16 cellular contexts compared by ENCODE assay signal in the genomic region with DNA sequence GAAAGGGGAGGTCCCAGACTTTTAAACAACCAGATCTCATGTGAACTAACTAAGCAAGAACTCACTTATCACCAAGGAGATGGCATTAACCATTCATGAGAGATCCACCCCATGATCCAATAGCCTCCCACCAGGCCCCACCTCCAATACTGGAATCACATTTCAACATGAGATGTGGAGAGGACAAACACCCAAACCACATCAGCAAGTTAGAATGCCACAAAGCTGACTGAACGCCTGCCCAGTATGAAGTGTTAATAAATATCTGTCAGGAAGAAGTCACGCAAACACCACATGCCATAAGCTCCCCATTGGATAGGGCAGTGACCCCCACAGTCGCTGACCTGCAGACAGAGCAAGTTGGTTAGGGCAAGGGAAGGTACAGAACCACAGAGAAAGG. TPM values are rescaled to one million over a fixed set of nuclear protein-coding genes. Genes with fewer than 3 reads are reported as not detected.
DNase-seq lines count a peak whose midpoint lies in the region; ATAC-seq, FAIRE-seq and TF ChIP-seq lines count a peak whose summit lies in the region.
"Had no signal": no experiment of that assay in that cellular context is flagged by ENCODE, and none has a peak within 500 bp of the region (broad histone marks: within the 10 kb centered on the region; RNA-seq: fewer than 3 reads in every experiment).

No MANE protein-coding gene starts in this region.

- TF ChIP-seq CTCF in bronchial epithelial cell (IDR thresholded peaks at IDR 0.05; ENCODE audit: insufficient read depth, low read length, severe bottlenecking) (no peak), GM10248 (IDR thresholded peaks at IDR 0.05; ENCODE audit: control extremely low read depth, extremely low read depth, low read depth, missing control alignments) (no peak)

- ATAC-seq in GM21786 (IDR thresholded peaks at IDR 0.05; ENCODE audit: unreplicated experiment): no peak
- ATAC-seq: activated CD8-positive, alpha-beta T cell treated with anti-CD3 and anti-CD28 coated beads, Interleukin-2, amount 10 ng/mL, durations not matched to agents 7 days and 5 days; heart left ventricle; Panc1 had no signal

- no peak for FAIRE-seq in bronchial epithelial cell (lab: Jason Lieb, UNC)
- FAIRE-seq: endometrium had no signal

- no peaks in the 10 kb centered on the region for H3K27me3 ChIP-seq in bronchial epithelial cell (ENCODE audit: control insufficient read depth, insufficient read depth, low read length)
- H3K27me3 ChIP-seq: heart left ventricle, tibial artery had no signal

- no peak overlapping the region for H3K4me3 ChIP-seq in bronchial epithelial cell (ENCODE audit: low read depth, low read length)
- H3K4me3 ChIP-seq: heart left ventricle, tibial artery had no signal

- CTCF ChIA-PET in GM10248 (lab: Yijun Ruan, JAX): interaction anchor here (2.7 kb wide), 1 partner anchor 14 kb away, joined by 9 read pairs; the partner anchor contains the start of gene SLC10A6

- no peaks in the 10 kb centered on the region for H3K36me3 ChIP-seq in bronchial epithelial cell (ENCODE audit: control insufficient read depth, insufficient read depth, low read length)

- DNase-seq in GM04504 (ENCODE audit: low read depth) (peak; percentile 72), NCI-H2029 treated with DMSO at 0.1 percent for 48 hours (lab: John Stamatoyannopoulos, UW) (peak; percentile 38), bronchial epithelial cell (ENCODE audit: low read depth) (peak; percentile 87), non-pigmented ciliary epithelial cell (ENCODE audit: low read depth) (peak; percentile 47), SIG-M5 treated with dmso at 0.1 percent for 504 hours (lab: John Stamatoyannopoulos, UW; ENCODE audit: unreplicated experiment) (no peak), GM10248 (ENCODE audit: extremely low spot score) (no peak)
- DNase-seq: activated CD8-positive, alpha-beta T cell treated with anti-CD3 and anti-CD28 coated beads, Interleukin-2, amount 10 ng/mL, durations not matched to agents 7 days and 5 days; cerebellar nuclear complex; heart left ventricle; Karpas-422; NCI-H82; tibial artery had no signal

- POLR2A ChIA-PET in GM10248 (lab: Yijun Ruan, JAX): no interaction called here

RNA-seq across cellular contexts. Expression of gene SLC10A6, which starts 14.3 kb away (rescaled TPM):
- 10.9 and 12.1 TPM in 2 replicates for total RNA-seq in bronchial epithelial cell
- total RNA-seq: activated CD8-positive, alpha-beta T cell treated with anti-CD3 and anti-CD28 coated beads, Interleukin-2, amount 10 ng/mL, durations not matched to agents 7 days and 5 days; mononuclear cell had no signal

RNA-seq across cellular contexts. Expression of gene C4orf36, which starts 57.3 kb away (rescaled TPM):
- 1.8 and 2.4 TPM in 2 replicates for total RNA-seq in bronchial epithelial cell
- total RNA-seq: mononuclear cell had no signal

Comparison
In these comparisons a context has a peak if more than half of its experiments do, and no peak if none do; other contexts are left out.
1. DNase-seq: peak in GM04504 (single experiment), NCI-H2029 treated with DMSO at 0.1 percent for 48 hours (single experiment), bronchial epithelial cell (single experiment) and non-pigmented ciliary epithelial cell (single experiment); none in SIG-M5 treated with dmso at 0.1 percent for 504 hours (single experiment) and GM10248 (single experiment).